Comparison of ENCODE assay signal across 11 cellular contexts in the genomic region with DNA sequence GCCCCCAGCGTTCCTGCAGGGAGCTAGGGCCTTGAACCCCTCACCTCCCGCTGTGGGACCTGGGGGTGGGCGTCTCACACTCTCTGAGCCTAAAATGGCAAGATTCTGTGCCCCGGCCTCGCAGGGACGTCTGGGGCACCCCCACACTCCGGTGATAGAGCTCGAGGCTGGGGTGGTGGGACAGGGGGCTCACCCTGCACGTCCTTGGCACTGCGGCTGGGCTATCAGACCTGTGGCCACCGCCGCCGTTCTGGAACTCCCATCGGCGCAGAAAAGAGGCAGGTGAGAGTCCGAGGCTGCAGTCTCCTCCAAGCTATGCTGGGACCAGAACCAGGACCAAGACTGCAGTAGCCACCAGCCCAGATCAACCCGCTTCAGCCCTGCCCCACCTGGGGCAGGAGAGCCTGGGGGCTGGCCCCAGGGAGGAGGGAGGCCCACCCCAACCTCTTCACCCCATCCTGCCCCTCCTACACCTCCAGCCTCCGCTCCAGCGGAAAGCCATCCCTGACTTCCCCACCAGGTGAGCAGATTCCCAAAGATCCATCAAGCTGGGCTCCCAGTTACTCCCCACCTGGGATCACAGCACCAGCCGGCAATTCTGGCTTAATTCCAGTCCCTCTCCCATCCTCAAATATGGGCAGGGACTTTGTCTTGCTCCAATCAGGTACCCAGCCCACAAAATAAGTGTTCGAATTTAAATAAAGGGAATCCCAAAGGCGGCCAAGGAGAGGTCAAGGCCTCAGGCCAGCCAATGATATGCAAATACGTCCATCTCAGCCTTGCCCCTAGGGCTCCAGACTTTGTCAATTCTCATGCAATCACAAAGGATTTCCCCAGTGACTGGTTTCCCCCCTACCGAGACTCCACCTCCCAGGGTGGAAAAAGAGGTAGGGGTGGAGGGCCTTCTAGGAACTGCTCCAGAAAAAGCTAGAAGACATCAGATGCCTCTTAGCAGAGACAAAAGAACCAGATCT. TPM values are rescaled to one million over a fixed set of nuclear protein-coding genes. Genes with fewer than 3 reads are reported as not detected.
DNase-seq lines count a peak whose midpoint lies in the region; ATAC-seq and TF ChIP-seq lines count a peak whose summit lies in the region.
"Had no signal": no experiment of that assay in that cellular context is flagged by ENCODE, and none has a peak within 500 bp of the region (broad histone marks: within the 10 kb centered on the region; RNA-seq: fewer than 3 reads in every experiment).

No MANE protein-coding gene starts in this region.

- H3K27me3 Mint-ChIP-seq in chondrocyte (ENCODE audit: low read depth) = no peaks in the 10 kb centered on the region

- H3K9me3 ChIP-seq in breast epithelium = no peaks in the 10 kb centered on the region
- no peaks in the 10 kb centered on the region for H3K9me3 ChIP-seq in mammary epithelial cell (replicated peaks; ENCODE audit: insufficient read depth, low read length)
- no peaks in the 10 kb centered on the region for H3K9me3 ChIP-seq in aorta (ENCODE audit: control insufficient read depth, low read length)

- H3K4me3 Mint-ChIP-seq in chondrocyte (ENCODE audit: unreplicated experiment) = no peak overlapping the region
- H3K4me3 Mint-ChIP-seq: activated naive CD4-positive, alpha-beta T cell treated with anti-CD3 and anti-CD28 coated beads, Interleukin-2, amount 50 U/mL, for 24 hours; naive B cell had no signal

- no peaks in the 10 kb centered on the region for H3K27me3 ChIP-seq in breast epithelium
- H3K27me3 ChIP-seq in mammary epithelial cell (ENCODE audit: insufficient read depth, low read length) = no peaks in the 10 kb centered on the region
- no peaks in the 10 kb centered on the region for H3K27me3 ChIP-seq in aorta (ENCODE audit: control insufficient read depth in 1 of 2, insufficient read depth in 2 of 2, low read length in 1 of 2)

- no peak overlapping the region for H2AFZ ChIP-seq in mammary epithelial cell (ENCODE audit: low read depth, low read length)

- no peak for TF ChIP-seq POLR2A in breast epithelium (IDR thresholded peaks at IDR 0.05)

- no peak overlapping the region for H3K4me2 ChIP-seq in mammary epithelial cell (ENCODE audit: insufficient read depth, low read depth, low read length)

- DNase-seq in breast epithelium (ENCODE audit: low spot score in 2 of 2) (no peak), mammary epithelial cell (no peak), chondrocyte (ENCODE audit: low spot score) (no peak), medulla oblongata (ENCODE audit: extremely low spot score) (peak; percentile 36), aorta (no peak), HuH-7.5 (ENCODE audit: low spot score) (no peak)
- DNase-seq in activated naive CD4-positive, alpha-beta T cell treated with anti-CD3 and anti-CD28 coated beads, Interleukin-2, amount 50 U/mL, for 72 hours (ENCODE audit: low spot score in 2 of 2) = no peak
- DNase-seq: naive B cell, NCI-H1048 had no signal

- H4K20me1 ChIP-seq in mammary epithelial cell (ENCODE audit: insufficient read depth, low read length) = no peaks in the 10 kb centered on the region

- H3K4me1 ChIP-seq in breast epithelium (peaks cover 0 to 4% of the 10 kb centered on the region in 2 donors), mammary epithelial cell (ENCODE audit: insufficient read depth, low read length) (peaks cover 8% of the 10 kb centered on the region), aorta (ENCODE audit: control insufficient read depth in 1 of 2, insufficient read depth in 2 of 2, low read length in 2 of 2) (peaks cover 2 to 5% of the 10 kb centered on the region in 2 donors)

- H3K36me3 Mint-ChIP-seq in chondrocyte (ENCODE audit: low read depth) = peaks cover 14% of the 10 kb centered on the region
- no peaks in the 10 kb centered on the region for H3K36me3 Mint-ChIP-seq in activated naive CD4-positive, alpha-beta T cell treated with anti-CD3 and anti-CD28 coated beads, Interleukin-2, amount 50 U/mL, for 72 hours
- H3K36me3 Mint-ChIP-seq: naive B cell had no signal

- ATAC-seq in aorta (ENCODE audit: low FRiP score) (peak; percentile 39), HG03469 (IDR thresholded peaks at IDR 0.05; ENCODE audit: unreplicated experiment) (no peak)
- no peak for ATAC-seq in activated naive CD4-positive, alpha-beta T cell treated with anti-CD3 and anti-CD28 coated beads, Interleukin-2, amount 50 U/mL, for 72 hours

- H3K9me3 Mint-ChIP-seq in chondrocyte (ENCODE audit: low read depth) = no peaks in the 10 kb centered on the region
- no peaks in the 10 kb centered on the region for H3K9me3 Mint-ChIP-seq in activated naive CD4-positive, alpha-beta T cell treated with anti-CD3 and anti-CD28 coated beads, Interleukin-2, amount 50 U/mL, for 72 hours
- H3K9me3 Mint-ChIP-seq: activated naive CD4-positive, alpha-beta T cell treated with anti-CD3 and anti-CD28 coated beads, Interleukin-2, amount 50 U/mL, for 24 hours; naive B cell had no signal

- CTCF ChIA-PET in mammary epithelial cell (lab: Charles Lee; ENCODE audit: low non-redundant PET) = no interaction called here

- H3K9ac ChIP-seq in mammary epithelial cell (ENCODE audit: insufficient read depth, low read length) = no peak overlapping the region

- H3K27ac Mint-ChIP-seq in chondrocyte (ENCODE audit: unreplicated experiment) = peak overlapping the region; percentile 60
- H3K27ac Mint-ChIP-seq in activated naive CD4-positive, alpha-beta T cell treated with anti-CD3 and anti-CD28 coated beads, Interleukin-2, amount 50 U/mL, for 72 hours = no peak overlapping the region
- H3K27ac Mint-ChIP-seq: activated naive CD4-positive, alpha-beta T cell treated with anti-CD3 and anti-CD28 coated beads, Interleukin-2, amount 50 U/mL, for 24 hours had no signal

- peaks cover 26% of the 10 kb centered on the region for H3K4me1 Mint-ChIP-seq in chondrocyte (ENCODE audit: low read depth)
- H3K4me1 Mint-ChIP-seq: activated naive CD4-positive, alpha-beta T cell treated with anti-CD3 and anti-CD28 coated beads, Interleukin-2, amount 50 U/mL, for 24 hours; naive B cell had no signal

- H3K79me2 ChIP-seq in mammary epithelial cell (ENCODE audit: insufficient read depth, low read length) = peaks cover 69% of the 10 kb centered on the region

- TF ChIP-seq CTCF in breast epithelium (IDR thresholded peaks at IDR 0.05) = no peak
- TF ChIP-seq CTCF in mammary epithelial cell (conservative IDR thresholded peaks at IDR 0.05 in 1 of 2, IDR thresholded peaks at IDR 0.05 in 1 of 2; ENCODE audit: extremely low read depth in 1 of 2, insufficient read depth in 1 of 2, low read depth in 1 of 2, low read length in 2 of 2) = no peak
- TF ChIP-seq CTCF in chondrocyte (IDR thresholded peaks at IDR 0.05) = no peak

- intact Hi-C loops in breast epithelium (cut with DNase I; ENCODE audit: low total_unique reads) (no loop called here), mammary epithelial cell (cut with micrococcal nuclease) (no loop called here), aorta (cut with DNase I) (no loop called here)

- 66% methylated on average over 8 of the region's 24 CpGs for WGBS in mammary epithelial cell (ENCODE audit: low coverage, missing lambda C conversion rate)
- 54 to 63% methylated on average over 23 to 24 of the region's 24 CpGs for WGBS in aorta, 2 donors

- H3K27ac ChIP-seq in breast epithelium (peak overlapping the region; percentile 33 to 59), mammary epithelial cell (ENCODE audit: insufficient read depth, low read depth, low read length) (no peak overlapping the region), aorta (ENCODE audit: low read depth in 1 of 2, low read length in 2 of 2) (peak overlapping the region in 1 of 2 donors; percentile 20)

- in situ Hi-C loops in mammary epithelial cell (cut with MboI; ENCODE audit: low sequenced_read_pairs in 2 of 2) = no loop called here

- dilution Hi-C loops in mammary epithelial cell (cut with HindIII; ENCODE audit: low sequenced_read_pairs) = no loop called here

- BruUV-seq in mammary epithelial cell (replicated peaks; lab: Mats Ljungman, UMichigan) = no TSS peak

- no peak overlapping the region for H3K4me3 ChIP-seq in breast epithelium
- H3K4me3 ChIP-seq in mammary epithelial cell (replicated peaks in 1 of 3; ENCODE audit: insufficient read depth in 1 of 3, low read depth in 2 of 3, low read length in 3 of 3) = no peak overlapping the region
- H3K4me3 ChIP-seq in aorta (ENCODE audit: low read length in 2 of 2) = no peak overlapping the region

- H3K36me3 ChIP-seq in breast epithelium (no peaks in the 10 kb centered on the region), mammary epithelial cell (ENCODE audit: insufficient read depth, low read length) (peaks cover 5% of the 10 kb centered on the region), aorta (ENCODE audit: control insufficient read depth in 1 of 2, insufficient read depth in 2 of 2, low read length in 1 of 2) (peaks cover 0 to 2% of the 10 kb centered on the region in 2 donors)

RNA-seq across cellular contexts. Expression of gene TNRC18, which starts 16.4 kb away (rescaled TPM):
- total RNA-seq in breast epithelium = 10 to 100 TPM; 32.2 to 72.4 (median 36.9) TPM
- 100 to 1,000 TPM in 1 of 2 donors, 10 to 100 TPM in 1; 62.2 to 121 TPM for total RNA-seq in mammary epithelial cell
- polyA plus RNA-seq in mammary epithelial cell = 22.3 TPM
- 123 TPM for polyA minus RNA-seq in mammary epithelial cell
- 95.4 to 137 TPM (median 101 TPM) in 3 replicates for total RNA-seq in chondrocyte
- 100 to 1,000 TPM; 108 to 132 TPM for total RNA-seq in aorta
- polyA plus RNA-seq in aorta = 10 to 100 TPM; 41.8 to 48.4 TPM
- total RNA-seq in activated naive CD4-positive, alpha-beta T cell treated with anti-CD3 and anti-CD28 coated beads, Interleukin-2, amount 50 U/mL, for 72 hours = 10 to 100 TPM; 46.9 to 47.7 TPM
